In the genomic region with DNA sequence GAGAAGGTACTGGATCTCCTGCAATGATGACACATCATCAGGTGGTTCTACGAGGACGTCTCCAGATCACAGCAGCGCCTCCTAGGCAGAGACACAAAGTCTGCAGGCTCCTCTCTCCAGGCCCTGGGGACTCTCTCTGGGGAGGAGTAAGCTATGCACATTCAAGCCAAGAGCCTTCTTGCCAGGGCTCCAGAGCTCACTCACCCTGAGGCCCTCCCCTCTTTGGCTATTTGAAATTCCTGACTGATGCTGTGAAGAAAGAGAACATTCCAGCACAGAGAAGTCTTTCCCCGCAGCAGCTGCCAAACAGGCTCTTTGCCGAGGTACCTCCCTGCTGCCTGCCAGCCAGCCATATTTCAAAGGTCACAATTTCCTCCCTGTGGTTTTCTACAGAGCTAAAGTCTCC, we compare ENCODE assay signal across 1 cellular context.
TF ChIP-seq lines count a peak whose summit lies in the region.

No MANE protein-coding gene starts in this region.

TF ChIP-seq in A549, 52 proteins besides CTCF, POLR2A, EP300 and RAD21 (continued from another document):
- TF ChIP-seq, protein P1, sequence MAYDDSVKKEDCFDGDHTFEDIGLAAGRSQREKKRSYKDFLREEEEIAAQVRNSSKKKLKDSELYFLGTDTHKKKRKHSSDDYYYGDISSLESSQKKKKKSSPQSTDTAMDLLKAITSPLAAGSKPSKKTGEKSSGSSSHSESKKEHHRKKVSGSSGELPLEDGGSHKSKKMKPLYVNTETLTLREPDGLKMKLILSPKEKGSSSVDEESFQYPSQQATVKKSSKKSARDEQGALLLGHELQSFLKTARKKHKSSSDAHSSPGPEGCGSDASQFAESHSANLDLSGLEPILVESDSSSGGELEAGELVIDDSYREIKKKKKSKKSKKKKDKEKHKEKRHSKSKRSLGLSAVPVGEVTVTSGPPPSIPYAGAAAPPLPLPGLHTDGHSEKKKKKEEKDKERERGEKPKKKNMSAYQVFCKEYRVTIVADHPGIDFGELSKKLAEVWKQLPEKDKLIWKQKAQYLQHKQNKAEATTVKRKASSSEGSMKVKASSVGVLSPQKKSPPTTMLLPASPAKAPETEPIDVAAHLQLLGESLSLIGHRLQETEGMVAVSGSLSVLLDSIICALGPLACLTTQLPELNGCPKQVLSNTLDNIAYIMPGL (CRISPR knock-in tag; IDR thresholded peaks at IDR 0.05; ENCODE audit: borderline replicate concordance), result no peak
- no peak for TF ChIP-seq RNF2 (IDR thresholded peaks at IDR 0.05; ENCODE audit: borderline replicate concordance, low read depth)
- no peak for TF ChIP-seq ZFP36 (IDR thresholded peaks at IDR 0.05; ENCODE audit: borderline replicate concordance, partially characterized antibody)
- no peak for TF ChIP-seq ZSCAN20 (CRISPR knock-in tag; IDR thresholded peaks at IDR 0.05)
